In the genomic region with DNA sequence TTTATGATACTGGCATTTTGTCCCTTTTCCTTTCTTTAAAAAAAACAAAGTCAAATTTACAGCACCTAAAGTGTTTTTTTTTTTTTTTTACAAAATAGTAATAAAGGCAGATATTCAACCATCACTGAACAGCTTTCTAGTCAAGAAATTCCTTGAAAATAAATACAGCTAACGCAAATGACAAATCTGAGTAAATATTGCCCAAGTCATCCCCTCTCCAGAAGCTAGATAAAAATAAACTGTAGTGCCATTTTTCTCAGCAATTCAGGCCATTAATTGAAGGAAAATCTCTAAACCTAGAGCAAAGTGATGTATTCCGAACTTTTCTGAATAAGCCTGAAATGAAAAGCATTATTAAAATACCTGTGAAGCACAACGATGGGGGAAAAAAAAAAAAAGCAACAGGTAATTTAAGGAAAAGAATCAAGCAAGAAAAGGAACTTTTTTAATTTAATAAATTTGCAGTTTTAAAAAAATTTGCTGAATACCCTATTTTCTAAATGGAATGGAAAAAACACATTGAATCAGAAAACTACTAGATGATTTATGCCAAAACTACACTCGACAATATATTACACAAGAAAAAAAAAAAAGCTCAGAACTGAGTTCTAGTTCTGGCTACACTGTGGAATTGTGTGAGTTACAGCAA, we compare ENCODE assay signal across 1 cellular context.
TF ChIP-seq lines count a peak whose summit lies in the region.

No MANE protein-coding gene starts in this region.

TF ChIP-seq in HEK293, 187 proteins besides CTCF, POLR2A, EP300 and RAD21 (continued from another document):
- TF ChIP-seq, protein P1, sequence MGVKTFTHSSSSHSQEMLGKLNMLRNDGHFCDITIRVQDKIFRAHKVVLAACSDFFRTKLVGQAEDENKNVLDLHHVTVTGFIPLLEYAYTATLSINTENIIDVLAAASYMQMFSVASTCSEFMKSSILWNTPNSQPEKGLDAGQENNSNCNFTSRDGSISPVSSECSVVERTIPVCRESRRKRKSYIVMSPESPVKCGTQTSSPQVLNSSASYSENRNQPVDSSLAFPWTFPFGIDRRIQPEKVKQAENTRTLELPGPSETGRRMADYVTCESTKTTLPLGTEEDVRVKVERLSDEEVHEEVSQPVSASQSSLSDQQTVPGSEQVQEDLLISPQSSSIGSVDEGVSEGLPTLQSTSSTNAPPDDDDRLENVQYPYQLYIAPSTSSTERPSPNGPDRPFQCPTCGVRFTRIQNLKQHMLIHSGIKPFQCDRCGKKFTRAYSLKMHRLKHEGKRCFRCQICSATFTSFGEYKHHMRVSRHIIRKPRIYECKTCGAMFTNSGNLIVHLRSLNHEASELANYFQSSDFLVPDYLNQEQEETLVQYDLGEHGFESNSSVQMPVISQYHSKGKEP (tag by site-specific recombination; IDR thresholded peaks at IDR 0.05): no peak
- TF ChIP-seq ZEB2 (tag by site-specific recombination; IDR thresholded peaks at IDR 0.05) (no peak), ZNF514 (tag by site-specific recombination; IDR thresholded peaks at IDR 0.05) (no peak), PRDM6 (tag by site-specific recombination; IDR thresholded peaks at IDR 0.05) (peak; percentile 61; the same call in 1 of the 2 replicates), ZNF366 (tag by site-specific recombination; conservative IDR thresholded peaks at IDR 0.05) (no peak), ZNF488 (tag by site-specific recombination; IDR thresholded peaks at IDR 0.05) (no peak), ZNF280C (tag by site-specific recombination; IDR thresholded peaks at IDR 0.05) (no peak), ZNF791 (tag by site-specific recombination; IDR thresholded peaks at IDR 0.05) (no peak), ZNF239 (tag by site-specific recombination; IDR thresholded peaks at IDR 0.05) (no peak), ZSCAN16 (tag by site-specific recombination; IDR thresholded peaks at IDR 0.05) (no peak), SCRT2 (tag by site-specific recombination; IDR thresholded peaks at IDR 0.05) (peak; percentile 56; the same call in 1 of the 2 replicates), ZNF2 (tag by site-specific recombination; IDR thresholded peaks at IDR 0.05) (no peak), YY1 (tag by site-specific recombination; IDR thresholded peaks at IDR 0.05) (no peak), ZNF404 (tag by site-specific recombination; IDR thresholded peaks at IDR 0.05) (no peak), SCRT1 (tag by site-specific recombination; IDR thresholded peaks at IDR 0.05; ENCODE audit: borderline replicate concordance) (peak; percentile 69; the same call in 1 of the 2 replicates), ZNF596 (tag by site-specific recombination; IDR thresholded peaks at IDR 0.05) (no peak), ZNF37A (tag by site-specific recombination; IDR thresholded peaks at IDR 0.05) (no peak)
- TF ChIP-seq, protein P2, sequence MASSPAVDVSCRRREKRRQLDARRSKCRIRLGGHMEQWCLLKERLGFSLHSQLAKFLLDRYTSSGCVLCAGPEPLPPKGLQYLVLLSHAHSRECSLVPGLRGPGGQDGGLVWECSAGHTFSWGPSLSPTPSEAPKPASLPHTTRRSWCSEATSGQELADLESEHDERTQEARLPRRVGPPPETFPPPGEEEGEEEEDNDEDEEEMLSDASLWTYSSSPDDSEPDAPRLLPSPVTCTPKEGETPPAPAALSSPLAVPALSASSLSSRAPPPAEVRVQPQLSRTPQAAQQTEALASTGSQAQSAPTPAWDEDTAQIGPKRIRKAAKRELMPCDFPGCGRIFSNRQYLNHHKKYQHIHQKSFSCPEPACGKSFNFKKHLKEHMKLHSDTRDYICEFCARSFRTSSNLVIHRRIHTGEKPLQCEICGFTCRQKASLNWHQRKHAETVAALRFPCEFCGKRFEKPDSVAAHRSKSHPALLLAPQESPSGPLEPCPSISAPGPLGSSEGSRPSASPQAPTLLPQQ (tag by site-specific recombination; IDR thresholded peaks at IDR 0.05): no peak
